Comparison of ENCODE assay signal across 18 cellular contexts in the genomic region with DNA sequence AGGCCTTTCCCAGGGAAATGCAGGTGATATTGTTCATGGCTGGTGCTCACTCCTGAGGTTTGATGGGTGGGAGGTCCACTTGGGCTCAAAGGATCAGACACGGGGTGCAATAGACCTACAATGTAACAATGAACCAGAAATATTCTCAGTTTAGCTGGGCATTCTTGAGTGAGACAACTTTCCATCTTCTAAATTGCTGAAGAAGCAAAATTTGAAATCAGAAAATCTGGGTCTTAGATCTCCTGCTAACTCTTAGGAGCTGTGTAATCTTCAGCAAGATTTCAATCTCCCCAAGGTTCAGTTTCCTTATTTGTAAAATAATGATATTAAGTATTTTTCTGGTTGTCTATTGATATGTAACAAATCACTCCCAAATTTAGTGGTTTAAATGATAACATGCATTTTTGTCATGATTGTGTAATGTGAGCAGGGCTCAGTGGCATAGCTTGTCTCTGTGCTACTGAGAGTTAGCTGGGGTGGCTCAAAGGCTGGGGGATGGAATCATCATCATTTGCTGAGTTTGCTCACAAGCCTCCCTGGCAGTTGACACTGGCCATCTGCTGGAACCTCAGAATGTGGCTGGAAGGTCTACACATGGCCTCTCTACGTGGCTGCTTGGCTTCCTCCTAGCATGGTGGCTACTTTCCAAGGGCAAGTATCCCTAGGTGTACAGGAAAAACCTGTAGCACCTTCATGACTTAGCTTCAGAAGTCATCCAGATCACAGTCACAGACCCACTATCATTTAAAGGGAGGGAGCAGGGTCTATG.
DNase-seq lines count a peak whose midpoint lies in the region; ATAC-seq, FAIRE-seq and TF ChIP-seq lines count a peak whose summit lies in the region.
"Had no signal": no experiment of that assay in that cellular context is flagged by ENCODE, and none has a peak within 500 bp of the region (broad histone marks: within the 10 kb centered on the region; RNA-seq: fewer than 3 reads in every experiment).

No MANE protein-coding gene starts in this region.

- no peak overlapping the region for H2BK5ac ChIP-seq in IMR-90 (ENCODE audit: low read depth, low read length, poor library complexity, severe bottlenecking)

- H3K27me3 ChIP-seq in IMR-90 (ENCODE audit: control insufficient read depth, insufficient read depth, low read length): no peaks in the 10 kb centered on the region
- H3K27me3 ChIP-seq in mammary epithelial cell (ENCODE audit: insufficient read depth, low read length): peaks cover 2% of the 10 kb centered on the region

- H3K79me2 ChIP-seq in mammary epithelial cell (ENCODE audit: insufficient read depth, low read length): no peaks in the 10 kb centered on the region

- H3K9ac ChIP-seq in IMR-90 (ENCODE audit: low read depth, low read length) (no peak overlapping the region), mammary epithelial cell (ENCODE audit: insufficient read depth, low read length) (no peak overlapping the region)
- H3K9ac ChIP-seq: GM23248 had no signal

- CTCF ChIA-PET in A549 (lab: Yijun Ruan, JAX): no interaction called here
- CTCF ChIA-PET in IMR-90 (lab: Yijun Ruan, JAX): no interaction called here
- CTCF ChIA-PET in mammary epithelial cell (lab: Charles Lee; ENCODE audit: low non-redundant PET): no interaction called here

- no peak overlapping the region for H3K4ac ChIP-seq in IMR-90 (ENCODE audit: low read depth, low read length)

- no peak for TF ChIP-seq RAD21 in A549 (conservative IDR thresholded peaks at IDR 0.05 in 1 of 2, IDR thresholded peaks at IDR 0.05 in 1 of 2)
- TF ChIP-seq RAD21 in IMR-90 (IDR thresholded peaks at IDR 0.05; ENCODE audit: low read length): no peak

- no peak overlapping the region for H3K4me3 ChIP-seq in A549
- no peak overlapping the region for H3K4me3 ChIP-seq in IMR-90 (ENCODE audit: insufficient read depth, low read depth, low read length)
- no peak overlapping the region for H3K4me3 ChIP-seq in mammary epithelial cell (replicated peaks in 1 of 3; ENCODE audit: insufficient read depth in 1 of 3, low read depth in 2 of 3, low read length in 3 of 3)
- H3K4me3 ChIP-seq: GM23248 had no signal

- no peak overlapping the region for H3K14ac ChIP-seq in IMR-90 (replicated peaks; ENCODE audit: low read depth, low read length)

- H4K91ac ChIP-seq in IMR-90 (ENCODE audit: insufficient read depth, low read depth, low read length): no peak overlapping the region

- no peak overlapping the region for H3K18ac ChIP-seq in IMR-90 (ENCODE audit: low read depth, low read length)

- no peak overlapping the region for H2AK9ac ChIP-seq in IMR-90 (replicated peaks; ENCODE audit: low read depth, low read length, poor library complexity)

- H4K20me1 ChIP-seq in IMR-90 (ENCODE audit: insufficient read depth, low read length) (no peaks in the 10 kb centered on the region), mammary epithelial cell (ENCODE audit: insufficient read depth, low read length) (no peaks in the 10 kb centered on the region)

- DNase-seq in A549 (ENCODE audit: low read depth in 1 of 2, low spot score in 1 of 2): no peak
- no peak for DNase-seq in IMR-90
- DNase-seq in cerebellar nuclear complex (lab: John Stamatoyannopoulos, UW): peak; percentile 58 to 77
- no peak for DNase-seq in GOT3 (lab: John Stamatoyannopoulos, UW)
- DNase-seq in mammary epithelial cell: no peak
- DNase-seq in dermis blood vessel endothelial cell: no peak
- DNase-seq: 8988T; Calu3; CD4-positive, alpha-beta memory T cell; COR-L47; DMS53; DMS79 treated with DMSO at 0.1 percent for 48 hours; GM23248; H9 had no signal

- H2BK20ac ChIP-seq in IMR-90 (ENCODE audit: low read depth, low read length): no peak overlapping the region

- no peak overlapping the region for H2AFZ ChIP-seq in IMR-90 (replicated peaks; ENCODE audit: low read length, poor library complexity)
- H2AFZ ChIP-seq in mammary epithelial cell (ENCODE audit: low read depth, low read length): no peak overlapping the region
- H2AFZ ChIP-seq: GM23248 had no signal

- dilution Hi-C loops in IMR-90 (cut with HindIII; ENCODE audit: low sequenced_read_pairs, unreplicated experiment): no loop called here
- dilution Hi-C loops in mammary epithelial cell (cut with HindIII; ENCODE audit: low sequenced_read_pairs): no loop called here

- POLR2A ChIA-PET in A549 (lab: Yijun Ruan, JAX): no interaction called here
- POLR2A ChIA-PET in IMR-90 (lab: Charles Lee; ENCODE audit: unreplicated experiment): no interaction called here

- TF ChIP-seq CTCF in A549 (IDR thresholded peaks at IDR 0.05): no peak
- TF ChIP-seq CTCF in IMR-90 (conservative IDR thresholded peaks at IDR 0.05; ENCODE audit: low read depth, low read length): no peak
- no peak for TF ChIP-seq CTCF in mammary epithelial cell (conservative IDR thresholded peaks at IDR 0.05 in 1 of 2, IDR thresholded peaks at IDR 0.05 in 1 of 2; ENCODE audit: extremely low read depth in 1 of 2, insufficient read depth in 1 of 2, low read depth in 1 of 2, low read length in 2 of 2)

- H3K36me3 ChIP-seq in IMR-90 (ENCODE audit: control insufficient read depth, insufficient read depth, low read length): no peaks in the 10 kb centered on the region
- no peaks in the 10 kb centered on the region for H3K36me3 ChIP-seq in mammary epithelial cell (ENCODE audit: insufficient read depth, low read length)

- no peak for FAIRE-seq in A549 (lab: Jason Lieb, UNC)
- FAIRE-seq: G401.6, GM12892, GM19239 had no signal

- BruUV-seq in IMR-90 (replicated peaks; lab: Mats Ljungman, UMichigan) (no TSS peak), mammary epithelial cell (replicated peaks; lab: Mats Ljungman, UMichigan) (no TSS peak)

- no peak overlapping the region for H2BK15ac ChIP-seq in IMR-90 (ENCODE audit: low read depth, low read length)

- no peak for ATAC-seq in A549
- ATAC-seq in IMR-90 (ENCODE audit: low read depth): no peak
- ATAC-seq: HCT116 had no signal

- no peak for TF ChIP-seq EP300 in A549 (IDR thresholded peaks at IDR 0.05)

- no peak overlapping the region for H4K5ac ChIP-seq in IMR-90 (ENCODE audit: low read depth, low read length)

- H3K27ac ChIP-seq in A549 (no peak overlapping the region), IMR-90 (ENCODE audit: insufficient read depth, low read length) (no peak overlapping the region), mammary epithelial cell (ENCODE audit: insufficient read depth, low read depth, low read length) (no peak overlapping the region)
- H3K27ac ChIP-seq: GM23248 had no signal

- intact Hi-C loops in IMR-90 (cut with micrococcal nuclease): no loop called here
- intact Hi-C loops in mammary epithelial cell (cut with micrococcal nuclease): no loop called here

- no peak overlapping the region for H2AK5ac ChIP-seq in IMR-90 (ENCODE audit: low read depth, low read length)

- H2BK120ac ChIP-seq in IMR-90 (ENCODE audit: low read depth, low read length): no peak overlapping the region

- H3K9me1 ChIP-seq in IMR-90 (ENCODE audit: insufficient read depth, low read length): no peaks in the 10 kb centered on the region

- H3K4me2 ChIP-seq in A549: no peak overlapping the region
- H3K4me2 ChIP-seq in IMR-90 (ENCODE audit: low read depth, low read length): no peak overlapping the region
- H3K4me2 ChIP-seq in mammary epithelial cell (ENCODE audit: insufficient read depth, low read depth, low read length): no peak overlapping the region

- H3K23ac ChIP-seq in IMR-90 (ENCODE audit: low read depth, low read length): no peak overlapping the region

- TF ChIP-seq POLR2A in A549 (IDR thresholded peaks at IDR 0.05; ENCODE audit: low read length) (no peak), IMR-90 (IDR thresholded peaks at IDR 0.05; ENCODE audit: low read depth, low read length) (no peak)

- no peak overlapping the region for H3K56ac ChIP-seq in IMR-90 (ENCODE audit: extremely low read depth, insufficient read depth, low read length)

- in situ Hi-C loops in IMR-90 (cut with MboI; ENCODE audit: low sequenced_read_pairs): no loop called here
- in situ Hi-C loops in mammary epithelial cell (cut with MboI; ENCODE audit: low sequenced_read_pairs in 2 of 2): no loop called here

- H3K9me3 ChIP-seq in A549 (no peaks in the 10 kb centered on the region), IMR-90 (ENCODE audit: control insufficient read depth, insufficient read depth, low read length) (peaks cover 6% of the 10 kb centered on the region; the same call in 1 of the 2 replicates), mammary epithelial cell (replicated peaks; ENCODE audit: insufficient read depth, low read length) (no peaks in the 10 kb centered on the region)

- H4K8ac ChIP-seq in IMR-90 (ENCODE audit: low read depth in 2 of 2, low read length in 2 of 2): no peak overlapping the region

- 5% methylated on average over 1 of the region's 2 CpGs for WGBS in A549 (ENCODE audit: missing lambda C conversion rate)
- no CpG with 5 or more reads among the region's 2 CpGs for WGBS in IMR-90 (ENCODE audit: extremely low coverage in 2 of 2, insufficient read length in 1 of 2), 2 experiments
- 24% methylated on average over 2 of the region's 2 CpGs for WGBS in mammary epithelial cell (ENCODE audit: low coverage, missing lambda C conversion rate)

- H3K79me1 ChIP-seq in IMR-90 (ENCODE audit: low read depth in 1 of 2, low read length in 2 of 2): no peaks in the 10 kb centered on the region

- H3K4me1 ChIP-seq in A549: no peaks in the 10 kb centered on the region
- H3K4me1 ChIP-seq in IMR-90 (ENCODE audit: control insufficient read depth, insufficient read depth, low read length): no peaks in the 10 kb centered on the region
- no peaks in the 10 kb centered on the region for H3K4me1 ChIP-seq in mammary epithelial cell (ENCODE audit: insufficient read depth, low read length)

TF ChIP-seq in A549, 52 proteins besides CTCF, POLR2A, EP300 and RAD21:
- TF ChIP-seq MAFK (IDR thresholded peaks at IDR 0.05; ENCODE audit: partially characterized antibody) (peak; percentile 63), NFE2L2 (conservative IDR thresholded peaks at IDR 0.05; ENCODE audit: low read length) (no peak)
TF ChIP-seq in A549: peak in this region for 1.

TF ChIP-seq in IMR-90, 13 proteins besides CTCF, POLR2A, EP300 and RAD21:
- TF ChIP-seq RCOR1 (IDR thresholded peaks at IDR 0.05; ENCODE audit: insufficient replicate concordance, low read length) (no peak), MAFK (IDR thresholded peaks at IDR 0.05; ENCODE audit: low read depth, low read length) (peak; percentile 70)

Comparison
In these comparisons a context has a peak if more than half of its experiments do, and no peak if none do; other contexts are left out.
1. DNase-seq: peak in cerebellar nuclear complex (2 of 2); none in A549 (0 of 2), IMR-90 (single experiment), GOT3 (single experiment), mammary epithelial cell (single experiment) and dermis blood vessel endothelial cell (single experiment).